Comparison of ENCODE assay signal across 8 cellular contexts in the genomic region with DNA sequence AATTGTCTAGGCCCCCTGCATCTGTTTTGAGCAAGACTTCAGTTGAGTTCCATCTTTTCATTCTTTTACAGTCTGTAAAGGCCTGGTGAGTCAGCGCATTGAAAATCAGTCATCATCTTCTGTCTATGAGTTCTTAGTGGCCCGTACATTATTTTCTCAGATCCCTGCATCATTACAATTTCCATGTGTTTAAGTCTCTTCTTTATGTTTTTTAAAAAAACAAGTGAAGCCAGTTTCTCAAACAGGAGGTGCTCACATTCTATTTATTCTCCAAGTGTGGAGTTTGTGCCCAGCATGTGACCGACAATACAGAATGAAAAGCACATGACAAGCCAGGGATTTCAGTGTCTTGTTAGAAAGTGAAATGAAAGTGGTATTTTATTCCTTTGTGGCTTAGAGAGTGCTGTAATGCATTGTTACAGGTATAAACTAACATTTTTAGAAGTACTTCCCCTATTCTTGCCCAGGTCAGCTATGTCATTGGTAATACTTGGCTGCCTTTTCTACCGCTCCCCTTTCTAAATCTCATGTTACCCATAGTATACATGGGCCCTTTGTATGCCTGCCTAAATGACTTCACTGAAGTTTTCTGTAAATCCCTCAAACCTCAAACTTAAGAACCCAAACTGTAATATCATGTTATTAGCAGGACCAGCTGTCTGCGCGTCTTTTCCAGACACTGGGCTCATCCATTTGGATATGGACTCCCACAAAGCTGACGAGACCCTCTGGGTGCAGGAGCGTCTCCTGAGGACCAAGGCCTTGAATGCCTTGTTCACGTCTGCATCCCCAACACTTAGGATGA.
DNase-seq lines count a peak whose midpoint lies in the region; ATAC-seq and TF ChIP-seq lines count a peak whose summit lies in the region.

No MANE protein-coding gene starts in this region.

- peaks cover 11% of the 10 kb centered on the region; the same call in 1 of the 2 replicates for H3K36me3 Mint-ChIP-seq in WTC11

- no peak overlapping the region for H3K4me3 Mint-ChIP-seq in WTC11

- H3K36me3 ChIP-seq in SJCRH30, result no peaks in the 10 kb centered on the region
- H3K36me3 ChIP-seq in neutrophil, result peaks cover 12% of the 10 kb centered on the region
- no peaks in the 10 kb centered on the region for H3K36me3 ChIP-seq in effector memory CD4-positive, alpha-beta T cell (ENCODE audit: control insufficient read depth, insufficient read depth, low read length)

- H3K4me3 ChIP-seq in SJCRH30 (no peak overlapping the region), neutrophil (ENCODE audit: low read depth in 1 of 2, low read length in 1 of 2) (no peak overlapping the region)
- no peak overlapping the region for H3K4me3 ChIP-seq in effector memory CD4-positive, alpha-beta T cell (ENCODE audit: insufficient read depth, low read depth, low read length, poor library complexity, severe bottlenecking)

- H3K9me3 ChIP-seq in SJCRH30 (replicated peaks), result no peaks in the 10 kb centered on the region
- no peaks in the 10 kb centered on the region for H3K9me3 ChIP-seq in neutrophil
- no peaks in the 10 kb centered on the region for H3K9me3 ChIP-seq in effector memory CD4-positive, alpha-beta T cell (ENCODE audit: control insufficient read depth, low read length)

- POLR2A ChIA-PET in WTC11 (lab: Charles Lee), result no interaction called here

- H3K27me3 ChIP-seq in SJCRH30 (no peaks in the 10 kb centered on the region), neutrophil (no peaks in the 10 kb centered on the region)
- no peaks in the 10 kb centered on the region for H3K27me3 ChIP-seq in effector memory CD4-positive, alpha-beta T cell (replicated peaks; ENCODE audit: control insufficient read depth, insufficient read depth, low read length, poor library complexity, severe bottlenecking)

- H3K27me3 Mint-ChIP-seq in WTC11 (ENCODE audit: low read depth), result no peaks in the 10 kb centered on the region

- peak; percentile 52 for ATAC-seq in GM18867 (IDR thresholded peaks at IDR 0.05; ENCODE audit: unreplicated experiment)
- peak; percentile 53 for ATAC-seq in HG02798 (IDR thresholded peaks at IDR 0.05; ENCODE audit: poor library complexity, unreplicated experiment)
- no peak for ATAC-seq in WTC11

- H3K27ac Mint-ChIP-seq in WTC11, result no peak overlapping the region

- no peaks in the 10 kb centered on the region for H3K9me3 Mint-ChIP-seq in WTC11

- peaks cover 13% of the 10 kb centered on the region for H3K4me1 ChIP-seq in SJCRH30
- H3K4me1 ChIP-seq in neutrophil (ENCODE audit: control insufficient read depth in 1 of 2, insufficient read depth in 1 of 2, low read depth in 1 of 2, low read length in 1 of 2), result peaks cover 15 to 17% of the 10 kb centered on the region in 2 experiments
- H3K4me1 ChIP-seq in effector memory CD4-positive, alpha-beta T cell (ENCODE audit: control insufficient read depth, insufficient read depth, low read length, poor library complexity, severe bottlenecking), result no peaks in the 10 kb centered on the region

- CTCF ChIA-PET in WTC11 (lab: Charles Lee), result interaction anchor here (0.9 to 1.1 kb wide), 5 partner anchors 33 to 137 kb away, joined by 3 to 6 read pairs (median 4); no protein-coding TSS in a partner anchor

- TF ChIP-seq CTCF in neutrophil (IDR thresholded peaks at IDR 0.05), result no peak
- TF ChIP-seq CTCF in WTC11 (IDR thresholded peaks at IDR 0.05), result no peak

- H3K27ac ChIP-seq in SJCRH30 (peak overlapping the region; percentile 59), neutrophil (peak overlapping the region; percentile 56)
- no peak overlapping the region for H3K27ac ChIP-seq in effector memory CD4-positive, alpha-beta T cell (ENCODE audit: insufficient read depth, low read length, poor library complexity, severe bottlenecking)

- peak; percentile 55 to 83 for DNase-seq in SJCRH30
- DNase-seq in NCI-H2171 treated with DMSO at 0.1 percent for 48 hours (lab: John Stamatoyannopoulos, UW), result no peak
- DNase-seq in WTC11 (ENCODE audit: low spot score), result no peak
- DNase-seq in effector memory CD4-positive, alpha-beta T cell, result no peak
- DNase-seq in NCI-H2171 (lab: John Stamatoyannopoulos, UW), result no peak

- H3K4me1 Mint-ChIP-seq in WTC11, result peaks cover 23% of the 10 kb centered on the region

TF ChIP-seq in WTC11, 78 proteins besides CTCF, POLR2A, EP300 and RAD21 (continues in another document):
- TF ChIP-seq SP1 (CRISPR knock-in tag; conservative IDR thresholded peaks at IDR 0.05) (no peak), RORB (CRISPR knock-in tag; IDR thresholded peaks at IDR 0.05) (no peak), ZNF138 (CRISPR knock-in tag; conservative IDR thresholded peaks at IDR 0.05) (no peak), ZBTB21 (CRISPR knock-in tag; IDR thresholded peaks at IDR 0.05; ENCODE audit: borderline replicate concordance) (no peak), CREB1 (CRISPR knock-in tag; IDR thresholded peaks at IDR 0.05) (no peak), ZNF423 (CRISPR knock-in tag; IDR thresholded peaks at IDR 0.05) (no peak), NR1H2 (CRISPR knock-in tag; IDR thresholded peaks at IDR 0.05) (no peak), ZNF121 (CRISPR knock-in tag; IDR thresholded peaks at IDR 0.05) (no peak), OVOL2 (CRISPR knock-in tag; IDR thresholded peaks at IDR 0.05; ENCODE audit: borderline replicate concordance) (no peak), ATF1 (CRISPR knock-in tag; IDR thresholded peaks at IDR 0.05) (no peak), ZNF512 (CRISPR knock-in tag; IDR thresholded peaks at IDR 0.05; ENCODE audit: borderline replicate concordance) (no peak), USF2 (CRISPR knock-in tag; IDR thresholded peaks at IDR 0.05) (no peak), ZMAT4 (CRISPR knock-in tag; IDR thresholded peaks at IDR 0.05) (no peak), NFE2L1 (CRISPR knock-in tag; IDR thresholded peaks at IDR 0.05) (no peak)
- TF ChIP-seq, protein P1, sequence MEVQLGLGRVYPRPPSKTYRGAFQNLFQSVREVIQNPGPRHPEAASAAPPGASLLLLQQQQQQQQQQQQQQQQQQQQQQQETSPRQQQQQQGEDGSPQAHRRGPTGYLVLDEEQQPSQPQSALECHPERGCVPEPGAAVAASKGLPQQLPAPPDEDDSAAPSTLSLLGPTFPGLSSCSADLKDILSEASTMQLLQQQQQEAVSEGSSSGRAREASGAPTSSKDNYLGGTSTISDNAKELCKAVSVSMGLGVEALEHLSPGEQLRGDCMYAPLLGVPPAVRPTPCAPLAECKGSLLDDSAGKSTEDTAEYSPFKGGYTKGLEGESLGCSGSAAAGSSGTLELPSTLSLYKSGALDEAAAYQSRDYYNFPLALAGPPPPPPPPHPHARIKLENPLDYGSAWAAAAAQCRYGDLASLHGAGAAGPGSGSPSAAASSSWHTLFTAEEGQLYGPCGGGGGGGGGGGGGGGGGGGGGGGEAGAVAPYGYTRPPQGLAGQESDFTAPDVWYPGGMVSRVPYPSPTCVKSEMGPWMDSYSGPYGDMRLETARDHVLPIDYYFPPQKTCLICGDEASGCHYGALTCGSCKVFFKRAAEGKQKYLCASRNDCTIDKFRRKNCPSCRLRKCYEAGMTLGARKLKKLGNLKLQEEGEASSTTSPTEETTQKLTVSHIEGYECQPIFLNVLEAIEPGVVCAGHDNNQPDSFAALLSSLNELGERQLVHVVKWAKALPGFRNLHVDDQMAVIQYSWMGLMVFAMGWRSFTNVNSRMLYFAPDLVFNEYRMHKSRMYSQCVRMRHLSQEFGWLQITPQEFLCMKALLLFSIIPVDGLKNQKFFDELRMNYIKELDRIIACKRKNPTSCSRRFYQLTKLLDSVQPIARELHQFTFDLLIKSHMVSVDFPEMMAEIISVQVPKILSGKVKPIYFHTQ (CRISPR knock-in tag; IDR thresholded peaks at IDR 0.05), result no peak
- TF ChIP-seq, protein P2, sequence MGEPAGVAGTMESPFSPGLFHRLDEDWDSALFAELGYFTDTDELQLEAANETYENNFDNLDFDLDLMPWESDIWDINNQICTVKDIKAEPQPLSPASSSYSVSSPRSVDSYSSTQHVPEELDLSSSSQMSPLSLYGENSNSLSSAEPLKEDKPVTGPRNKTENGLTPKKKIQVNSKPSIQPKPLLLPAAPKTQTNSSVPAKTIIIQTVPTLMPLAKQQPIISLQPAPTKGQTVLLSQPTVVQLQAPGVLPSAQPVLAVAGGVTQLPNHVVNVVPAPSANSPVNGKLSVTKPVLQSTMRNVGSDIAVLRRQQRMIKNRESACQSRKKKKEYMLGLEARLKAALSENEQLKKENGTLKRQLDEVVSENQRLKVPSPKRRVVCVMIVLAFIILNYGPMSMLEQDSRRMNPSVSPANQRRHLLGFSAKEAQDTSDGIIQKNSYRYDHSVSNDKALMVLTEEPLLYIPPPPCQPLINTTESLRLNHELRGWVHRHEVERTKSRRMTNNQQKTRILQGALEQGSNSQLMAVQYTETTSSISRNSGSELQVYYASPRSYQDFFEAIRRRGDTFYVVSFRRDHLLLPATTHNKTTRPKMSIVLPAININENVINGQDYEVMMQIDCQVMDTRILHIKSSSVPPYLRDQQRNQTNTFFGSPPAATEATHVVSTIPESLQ (CRISPR knock-in tag; IDR thresholded peaks at IDR 0.05), result no peak

Comparison
In these comparisons a context has a peak if more than half of its experiments do, and no peak if none do; other contexts are left out.
1. DNase-seq: peak in SJCRH30 (2 of 2); none in NCI-H2171 treated with DMSO at 0.1 percent for 48 hours (single experiment), WTC11 (single experiment), effector memory CD4-positive, alpha-beta T cell (0 of 3) and NCI-H2171 (single experiment).